In genomic region chr1:27668808-27669723, GRCh38 we compare ENCODE assay signal across 1 cellular context.
TF ChIP-seq lines count a peak whose summit lies in the region.

No MANE protein-coding gene starts in this region.

TF ChIP-seq in K562, 482 proteins besides CTCF, POLR2A, EP300 and RAD21 (continued from another document):
- TF ChIP-seq ZNF280B (CRISPR knock-in tag; IDR thresholded peaks at IDR 0.05) (no peak), KDM1A (IDR thresholded peaks at IDR 0.05) (peak; percentile 81 to 84; a peak in 3 of 4 replicates), E2F6 (IDR thresholded peaks at IDR 0.05; ENCODE audit: borderline replicate concordance in 1 of 2, extremely low read depth in 1 of 2, insufficient read depth in 1 of 2, insufficient read length in 1 of 2, low read depth in 1 of 2, low read length in 1 of 2, poor library complexity in 1 of 2, severe bottlenecking in 1 of 2) (peak; percentile 65 to 81), GABPA (tag; conservative IDR thresholded peaks at IDR 0.05; ENCODE audit: low read depth) (no peak), FOXO4 (CRISPR knock-in tag; IDR thresholded peaks at IDR 0.05) (no peak), BCOR (IDR thresholded peaks at IDR 0.05) (peak; percentile 50; the same call in 1 of the 2 replicates), MBD1 (CRISPR knock-in tag; IDR thresholded peaks at IDR 0.05) (0 out of 2 replicates have a peak, but pooled peaks have one; percentile 40), MAX (CRISPR knock-in tag; IDR thresholded peaks at IDR 0.05) (peak; percentile 92), ARID4B (CRISPR knock-in tag; IDR thresholded peaks at IDR 0.05) (no peak), L3MBTL2 (IDR thresholded peaks at IDR 0.05) (peak; percentile 96), ESRRA (IDR thresholded peaks at IDR 0.05; ENCODE audit: borderline replicate concordance, low read depth) (0 out of 2 replicates have a peak, but pooled peaks have one; percentile 23), ZBTB33 (CRISPR knock-in tag; IDR thresholded peaks at IDR 0.05) (peak; percentile 82), NRF1 (conservative IDR thresholded peaks at IDR 0.05 in 1 of 2, IDR thresholded peaks at IDR 0.05 in 1 of 2) (no peak), TBP (optimal IDR thresholded peaks at IDR 0.05; ENCODE audit: low read depth, low read length) (no peak), CXXC5 (CRISPR knock-in tag; IDR thresholded peaks at IDR 0.05) (peak; percentile 59), RAD51 (IDR thresholded peaks at IDR 0.05; ENCODE audit: borderline replicate concordance, low read depth) (0 out of 2 replicates have a peak, but pooled peaks have one; percentile 28), HMGN3 (IDR thresholded peaks at IDR 0.05; ENCODE audit: borderline replicate concordance, extremely low read depth, insufficient read length, low read depth, low read length) (no peak), ZNF717 (CRISPR knock-in tag; IDR thresholded peaks at IDR 0.05) (no peak), TCF3 (CRISPR knock-in tag; IDR thresholded peaks at IDR 0.05) (no peak), CBX2 (IDR thresholded peaks at IDR 0.05; ENCODE audit: insufficient read depth, low read length, poor library complexity, severe bottlenecking) (no peak), STAG1 (CRISPR knock-in tag; IDR thresholded peaks at IDR 0.05; ENCODE audit: borderline replicate concordance) (peak; percentile 40; the same call in 1 of the 2 replicates), CLOCK (CRISPR knock-in tag; IDR thresholded peaks at IDR 0.05; ENCODE audit: borderline replicate concordance) (no peak), ZNF384 (IDR thresholded peaks at IDR 0.05; ENCODE audit: low read depth, low read length) (no peak), TBL1XR1 (IDR thresholded peaks at IDR 0.05; ENCODE audit: low read length in 2 of 2) (no peak), CHCHD3 (CRISPR knock-in tag; IDR thresholded peaks at IDR 0.05) (no peak), ETV5 (CRISPR knock-in tag; IDR thresholded peaks at IDR 0.05; ENCODE audit: low read depth) (no peak; the same call in 1 of the 2 replicates), ESRRB (CRISPR knock-in tag; IDR thresholded peaks at IDR 0.05; ENCODE audit: borderline replicate concordance) (no peak), ZNF668 (CRISPR knock-in tag; IDR thresholded peaks at IDR 0.05) (no peak), BRD4 (IDR thresholded peaks at IDR 0.05) (no peak), HMBOX1 (IDR thresholded peaks at IDR 0.05) (no peak), ELF4 (CRISPR knock-in tag; IDR thresholded peaks at IDR 0.05) (no peak), C11orf30 (IDR thresholded peaks at IDR 0.05; ENCODE audit: low read depth) (no peak), CSDE1 (IDR thresholded peaks at IDR 0.05) (no peak), TFAM (CRISPR knock-in tag; conservative IDR thresholded peaks at IDR 0.05) (no peak), SMAD1 (IDR thresholded peaks at IDR 0.05; ENCODE audit: low read depth, low read length, partially characterized antibody) (no peak)
